ENCODE assay signal across 15 cellular contexts in genomic region chrX:94576367-94577004, GRCh38.
DNase-seq lines count a peak whose midpoint lies in the region; ATAC-seq and TF ChIP-seq lines count a peak whose summit lies in the region.
"Had no signal": no experiment of that assay in that cellular context is flagged by ENCODE, and none has a peak within 500 bp of the region (broad histone marks: within the 10 kb centered on the region; RNA-seq: fewer than 3 reads in every experiment).

No MANE protein-coding gene starts in this region.

- no peaks in the 10 kb centered on the region for H3K27me3 Mint-ChIP-seq in neural crest cell (ENCODE audit: low read depth)
- H3K27me3 Mint-ChIP-seq: CD4-positive, alpha-beta T cell had no signal

- H3K36me3 ChIP-seq in Loucy (ENCODE audit: insufficient read depth, low read length) (no peaks in the 10 kb centered on the region), mammary epithelial cell (ENCODE audit: insufficient read depth, low read length) (no peaks in the 10 kb centered on the region)
- H3K36me3 ChIP-seq: suprapubic skin had no signal

- H3K4me3 ChIP-seq in GM12875 (ENCODE audit: low read depth, low read length) (no peak overlapping the region), Loucy (ENCODE audit: low read length, poor library complexity, severe bottlenecking) (no peak overlapping the region), mammary epithelial cell (replicated peaks in 1 of 3; ENCODE audit: insufficient read depth in 1 of 3, low read depth in 2 of 3, low read length in 3 of 3) (no peak overlapping the region)
- H3K4me3 ChIP-seq: coronary artery, suprapubic skin had no signal

- 10% methylated on average over 2 of the region's 2 CpGs for WGBS in mammary epithelial cell (ENCODE audit: low coverage, missing lambda C conversion rate)

- H3K9ac ChIP-seq in Loucy (ENCODE audit: low read depth, low read length, poor library complexity, severe bottlenecking) (no peak overlapping the region), mammary epithelial cell (ENCODE audit: insufficient read depth, low read length) (no peak overlapping the region)

- dilution Hi-C loops in mammary epithelial cell (cut with HindIII; ENCODE audit: low sequenced_read_pairs) = no loop called here

- H3K9me3 Mint-ChIP-seq in neural crest cell = peaks cover 5% of the 10 kb centered on the region
- H3K9me3 Mint-ChIP-seq: CD4-positive, alpha-beta T cell had no signal

- no peak overlapping the region for H3K27ac Mint-ChIP-seq in neural crest cell (ENCODE audit: unreplicated experiment)
- H3K27ac Mint-ChIP-seq: CD4-positive, alpha-beta T cell had no signal

- DNase-seq in mammary epithelial cell (no peak), neural crest cell (ENCODE audit: low read depth, low spot score) (no peak), SK-N-DZ (ENCODE audit: low spot score) (no peak), GM19238 (ENCODE audit: insufficient read length, low spot score) (no peak)
- DNase-seq: CD4-positive, alpha-beta T cell; hypothalamus; NCI-H1105 treated with DMSO at 0.1 percent for 48 hours; T1000 had no signal

- no peak for ATAC-seq in GM18858 (IDR thresholded peaks at IDR 0.05; ENCODE audit: unreplicated experiment)
- ATAC-seq: esophagus mucosa, left lobe of liver had no signal

- H3K9me3 ChIP-seq in Loucy (ENCODE audit: insufficient read depth, low read depth, low read length) = no peaks in the 10 kb centered on the region
- H3K9me3 ChIP-seq in mammary epithelial cell (replicated peaks; ENCODE audit: insufficient read depth, low read length) = no peaks in the 10 kb centered on the region
- H3K9me3 ChIP-seq: suprapubic skin had no signal

- H3K4me2 ChIP-seq in Loucy (ENCODE audit: low read depth, low read length, poor library complexity, severe bottlenecking) = no peak overlapping the region
- no peak overlapping the region for H3K4me2 ChIP-seq in mammary epithelial cell (ENCODE audit: insufficient read depth, low read depth, low read length)

- H3K4me3 Mint-ChIP-seq in neural crest cell = no peak overlapping the region
- H3K4me3 Mint-ChIP-seq: CD4-positive, alpha-beta T cell had no signal

- H2AFZ ChIP-seq in Loucy (ENCODE audit: low read length) (no peak overlapping the region), mammary epithelial cell (ENCODE audit: low read depth, low read length) (no peak overlapping the region)

- H4K20me1 ChIP-seq in Loucy (ENCODE audit: insufficient read depth, low read length, poor library complexity, severe bottlenecking) = no peaks in the 10 kb centered on the region
- no peaks in the 10 kb centered on the region for H4K20me1 ChIP-seq in mammary epithelial cell (ENCODE audit: insufficient read depth, low read length)

- H3K4me1 Mint-ChIP-seq in neural crest cell = no peaks in the 10 kb centered on the region

- H3K79me2 ChIP-seq in Loucy (ENCODE audit: insufficient read depth, low read length) = no peaks in the 10 kb centered on the region
- no peaks in the 10 kb centered on the region for H3K79me2 ChIP-seq in mammary epithelial cell (ENCODE audit: insufficient read depth, low read length)

- in situ Hi-C loops in mammary epithelial cell (cut with MboI; ENCODE audit: low sequenced_read_pairs in 2 of 2) = no loop called here

- TF ChIP-seq CTCF in GM12875 (IDR thresholded peaks at IDR 0.05; ENCODE audit: borderline replicate concordance, insufficient read depth, low read depth, low read length) = peak; percentile 15; the same call in 1 of the 2 replicates
- TF ChIP-seq CTCF in Loucy (conservative IDR thresholded peaks at IDR 0.05; ENCODE audit: low read length) = peak; percentile 28; the same call in 1 of the 2 replicates
- TF ChIP-seq CTCF in mammary epithelial cell (conservative IDR thresholded peaks at IDR 0.05 in 1 of 2, IDR thresholded peaks at IDR 0.05 in 1 of 2; ENCODE audit: extremely low read depth in 1 of 2, insufficient read depth in 1 of 2, low read depth in 1 of 2, low read length in 2 of 2) = peak; percentile 45 to 58
- TF ChIP-seq CTCF in neural crest cell (conservative IDR thresholded peaks at IDR 0.05) = peak; percentile 62

- intact Hi-C loops in mammary epithelial cell (cut with micrococcal nuclease) = no loop called here

- CTCF ChIA-PET in mammary epithelial cell (lab: Charles Lee; ENCODE audit: low non-redundant PET) = no interaction called here

- no peaks in the 10 kb centered on the region for H3F3A ChIP-seq in Loucy (ENCODE audit: low read depth)

- H3K27ac ChIP-seq in mammary epithelial cell (ENCODE audit: insufficient read depth, low read depth, low read length) = no peak overlapping the region
- H3K27ac ChIP-seq: coronary artery, suprapubic skin had no signal

- H3K4me1 ChIP-seq in Loucy (ENCODE audit: insufficient read depth, low read length, poor library complexity, severe bottlenecking) (no peaks in the 10 kb centered on the region), mammary epithelial cell (ENCODE audit: insufficient read depth, low read length) (no peaks in the 10 kb centered on the region)
- H3K4me1 ChIP-seq: suprapubic skin had no signal

- no TSS peak for BruUV-seq in mammary epithelial cell (replicated peaks; lab: Mats Ljungman, UMichigan)

- no peaks in the 10 kb centered on the region for H3K9me2 ChIP-seq in Loucy (replicated peaks; ENCODE audit: low read depth, low read length)

- H3K36me3 Mint-ChIP-seq in neural crest cell (ENCODE audit: low read depth) = no peaks in the 10 kb centered on the region

- H3K27me3 ChIP-seq in Loucy (ENCODE audit: insufficient read depth, low read length, poor library complexity, severe bottlenecking) (no peaks in the 10 kb centered on the region), mammary epithelial cell (ENCODE audit: insufficient read depth, low read length) (no peaks in the 10 kb centered on the region)
- H3K27me3 ChIP-seq: suprapubic skin had no signal
